21 cellular contexts compared by ENCODE assay signal in genomic region chr9:95584176-95584575, GRCh38.
"Had no signal": no experiment of that assay in that cellular context is flagged by ENCODE, and none has a peak within 500 bp of the region (broad histone marks: within the 10 kb centered on the region; RNA-seq: fewer than 3 reads in every experiment).

No MANE protein-coding gene starts in this region.

- H3K9me3 ChIP-seq: sigmoid colon, thyroid gland had no signal

- H3K27ac ChIP-seq: cardiac muscle cell, foreskin keratinocyte, sigmoid colon, thyroid gland, VCaP had no signal

- H3K27me3 ChIP-seq: cardiac muscle cell, sigmoid colon, thyroid gland had no signal

- H3K27me3 Mint-ChIP-seq: activated naive CD8-positive, alpha-beta T cell treated with anti-CD3 and anti-CD28 coated beads, Interleukin-2, amount 10 ng/mL, durations not matched to agents 7 days and 5 days had no signal

- H3K4me1 ChIP-seq: foreskin keratinocyte, sigmoid colon, thyroid gland had no signal

- H3K36me3 Mint-ChIP-seq: activated naive CD8-positive, alpha-beta T cell treated with anti-CD3 and anti-CD28 coated beads, Interleukin-2, amount 10 ng/mL, durations not matched to agents 7 days and 5 days; immature natural killer cell had no signal

- DNase-seq: activated CD4-positive, alpha-beta memory T cell treated with anti-CD3 and anti-CD28 coated beads, Interleukin-2, amount 10 ng/mL, durations not matched to agents 7 days and 5 days; activated CD4-positive, alpha-beta T cell treated with anti-CD3 and anti-CD28 coated beads, Interleukin-2, amount 10 ng/mL, durations not matched to agents 24 days and 14 days; activated effector memory CD4-positive, alpha-beta T cell treated with Interleukin-2 at 50 U/mL for 16 hours; activated naive CD4-positive, alpha-beta T cell treated with anti-CD3 and anti-CD28 coated beads for 36 hours; activated naive CD8-positive, alpha-beta T cell treated with anti-CD3 and anti-CD28 coated beads, Interleukin-2, amount 10 ng/mL, durations not matched to agents 7 days and 5 days; activated T-cell treated with anti-CD3 and anti-CD28 coated beads, Interleukin-2, amount 50 U/mL, for 72 hours; amygdala; effector CD4-positive, alpha-beta T cell; foreskin keratinocyte; immature natural killer cell; kidney glomerular epithelial cell; posterior cingulate gyrus; sigmoid colon; stimulated activated CD4-positive, alpha-beta T cell treated with anti-CD3 and anti-CD28 coated beads, Interleukin-4, amount 100 ng/mL, for 1 hour; stimulated activated naive CD4-positive, alpha-beta T cell; thyroid gland had no signal

- H3K9me3 Mint-ChIP-seq: activated CD4-positive, alpha-beta memory T cell treated with anti-CD3 and anti-CD28 coated beads, Interleukin-2, amount 10 ng/mL, durations not matched to agents 7 days and 5 days; activated CD4-positive, alpha-beta T cell treated with anti-CD3 and anti-CD28 coated beads, Interleukin-2, amount 10 ng/mL, durations not matched to agents 24 days and 14 days; activated naive CD4-positive, alpha-beta T cell treated with anti-CD3 and anti-CD28 coated beads for 36 hours; activated naive CD8-positive, alpha-beta T cell treated with anti-CD3 and anti-CD28 coated beads, Interleukin-2, amount 10 ng/mL, durations not matched to agents 7 days and 5 days; activated T-cell treated with anti-CD3 and anti-CD28 coated beads, Interleukin-2, amount 50 U/mL, for 72 hours; dendritic cell treated with granulocyte-macrophage colony-stimulating factor and Interleukin-4, amounts not matched to agents 40 ng/mL and 50 ng/mL, for 4 days had no signal

- H3K4me3 ChIP-seq: cardiac muscle cell, sigmoid colon, thyroid gland had no signal

- H3K4me3 Mint-ChIP-seq: activated CD4-positive, alpha-beta memory T cell treated with anti-CD3 and anti-CD28 coated beads, Interleukin-2, amount 10 ng/mL, durations not matched to agents 7 days and 5 days; activated CD4-positive, alpha-beta T cell treated with anti-CD3 and anti-CD28 coated beads, Interleukin-2, amount 10 ng/mL, durations not matched to agents 24 days and 14 days; activated naive CD4-positive, alpha-beta T cell treated with anti-CD3 and anti-CD28 coated beads for 36 hours; activated naive CD8-positive, alpha-beta T cell treated with anti-CD3 and anti-CD28 coated beads, Interleukin-2, amount 10 ng/mL, durations not matched to agents 7 days and 5 days; activated T-cell treated with anti-CD3 and anti-CD28 coated beads, Interleukin-2, amount 50 U/mL, for 72 hours; dendritic cell treated with granulocyte-macrophage colony-stimulating factor and Interleukin-4, amounts not matched to agents 40 ng/mL and 50 ng/mL, for 4 days; immature natural killer cell had no signal

- H3K4me1 Mint-ChIP-seq: activated CD4-positive, alpha-beta memory T cell treated with anti-CD3 and anti-CD28 coated beads, Interleukin-2, amount 10 ng/mL, durations not matched to agents 7 days and 5 days; activated CD4-positive, alpha-beta T cell treated with anti-CD3 and anti-CD28 coated beads, Interleukin-2, amount 10 ng/mL, durations not matched to agents 24 days and 14 days; activated naive CD8-positive, alpha-beta T cell treated with anti-CD3 and anti-CD28 coated beads, Interleukin-2, amount 10 ng/mL, durations not matched to agents 7 days and 5 days; immature natural killer cell had no signal

- H3K27ac Mint-ChIP-seq: activated CD4-positive, alpha-beta memory T cell treated with anti-CD3 and anti-CD28 coated beads, Interleukin-2, amount 10 ng/mL, durations not matched to agents 7 days and 5 days; activated CD4-positive, alpha-beta T cell treated with anti-CD3 and anti-CD28 coated beads, Interleukin-2, amount 10 ng/mL, durations not matched to agents 24 days and 14 days; activated naive CD4-positive, alpha-beta T cell treated with anti-CD3 and anti-CD28 coated beads for 36 hours; activated naive CD8-positive, alpha-beta T cell treated with anti-CD3 and anti-CD28 coated beads, Interleukin-2, amount 10 ng/mL, durations not matched to agents 7 days and 5 days; activated T-cell treated with anti-CD3 and anti-CD28 coated beads, Interleukin-2, amount 50 U/mL, for 72 hours; dendritic cell treated with granulocyte-macrophage colony-stimulating factor and Interleukin-4, amounts not matched to agents 40 ng/mL and 50 ng/mL, for 4 days; immature natural killer cell had no signal

- ATAC-seq: activated CD4-positive, CD25-positive, alpha-beta regulatory T cell treated with anti-CD3 and anti-CD28 coated beads, Interleukin-2, amount 50 U/mL, for 24 hours; activated T-cell treated with anti-CD3 and anti-CD28 coated beads, Interleukin-2, amount 50 U/mL, for 72 hours; foreskin keratinocyte had no signal

- FAIRE-seq: urothelium cell line had no signal

- H3K36me3 ChIP-seq: cardiac muscle cell, sigmoid colon, thyroid gland had no signal
